Comparison of ENCODE assay signal across 27 cellular contexts in genomic region chr3:58752168-58752567, GRCh38.
"Had no signal": no experiment of that assay in that cellular context is flagged by ENCODE, and none has a peak within 500 bp of the region (broad histone marks: within the 10 kb centered on the region; RNA-seq: fewer than 3 reads in every experiment).

No MANE protein-coding gene starts in this region.

- H3K9me3 ChIP-seq: esophagus muscularis mucosa, gastroesophageal sphincter had no signal

- ATAC-seq: activated CD4-positive, CD25-positive, alpha-beta regulatory T cell treated with anti-CD3 and anti-CD28 coated beads, Interleukin-2, amount 50 U/mL, for 24 hours; activated CD8-positive, alpha-beta T cell treated with anti-CD3 and anti-CD28 coated beads for 36 hours; activated T-cell treated with anti-CD3 and anti-CD28 coated beads, Interleukin-2, amount 50 U/mL, for 4 hours; activated T-helper 17 cell treated with anti-CD3 and anti-CD28 coated beads, Interleukin-2, amount 50 U/mL, for 72 hours; effector memory CD8-positive, alpha-beta T cell; foreskin keratinocyte; gastroesophageal sphincter had no signal

- H3K27me3 ChIP-seq: brain microvascular endothelial cell, esophagus muscularis mucosa, foreskin keratinocyte, gastroesophageal sphincter had no signal

- H3K36me3 ChIP-seq: brain microvascular endothelial cell, esophagus muscularis mucosa, gastroesophageal sphincter, WERI-Rb-1 had no signal

- DNase-seq: activated B cell treated with CpG ODN at 0.5 μM for 24 hours; activated CD4-positive, alpha-beta T cell treated with anti-CD3 and anti-CD28 coated beads for 48 hours; activated CD4-positive, alpha-beta T cell treated with anti-CD3 and anti-CD28 coated beads, Interleukin-2, amount 50 U/mL, for 1 hour; activated CD4-positive, alpha-beta T cell treated with anti-CD3 and anti-CD28 coated beads, Interleukin-2, amount 50 U/mL, for 48 hours; activated CD8-positive, alpha-beta memory T cell treated with anti-CD3 and anti-CD28 coated beads for 24 hours; activated CD8-positive, alpha-beta T cell treated with anti-CD3 and anti-CD28 coated beads for 36 hours; activated effector memory CD4-positive, alpha-beta T cell treated with Interleukin-2 at 50 U/mL for 16 hours; activated gamma-delta T cell treated with Interleukin-2 at 50 U/mL for 16 hours; activated naive CD4-positive, alpha-beta T cell treated with anti-CD3 and anti-CD28 coated beads, Interleukin-2, amount 50 U/mL, for 16 hours; activated naive CD4-positive, alpha-beta T cell treated with Interleukin-2 at 50 U/mL for 16 hours; activated T-cell treated with anti-CD3 and anti-CD28 coated beads, Interleukin-2, amount 50 U/mL, for 4 hours; amniotic stem cell; anterior cingulate cortex; brain microvascular endothelial cell; cortex of kidney; dermis blood vessel endothelial cell; effector CD4-positive, alpha-beta T cell; effector memory CD8-positive, alpha-beta T cell; erythroblast; foreskin keratinocyte; hippocampal formation; T1000; WERI-Rb-1 had no signal

- H3K27ac ChIP-seq: brain microvascular endothelial cell, esophagus muscularis mucosa, foreskin keratinocyte, gastroesophageal sphincter, WERI-Rb-1 had no signal

- H3K4me3 ChIP-seq: esophagus muscularis mucosa, gastroesophageal sphincter had no signal

- H3K4me1 ChIP-seq: esophagus muscularis mucosa, foreskin keratinocyte, gastroesophageal sphincter had no signal
